In genomic region chr3:129101370-129102138, GRCh38 we compare ENCODE assay signal across 20 cellular contexts. TPM values are rescaled to one million over a fixed set of nuclear protein-coding genes. Genes with fewer than 3 reads are reported as not detected.
DNase-seq lines count a peak whose midpoint lies in the region; ATAC-seq and TF ChIP-seq lines count a peak whose summit lies in the region.
"Had no signal": no experiment of that assay in that cellular context is flagged by ENCODE, and none has a peak within 500 bp of the region (broad histone marks: within the 10 kb centered on the region; RNA-seq: fewer than 3 reads in every experiment).

No MANE protein-coding gene starts in this region.

- H3K27me3 ChIP-seq in tibial nerve, result no peaks in the 10 kb centered on the region
- H3K27me3 ChIP-seq: foreskin keratinocyte, MG63, upper lobe of left lung had no signal

- no peaks in the 10 kb centered on the region for H3K9me3 Mint-ChIP-seq in activated CD4-positive, alpha-beta T cell treated with anti-CD3 and anti-CD28 coated beads, Interleukin-2, amount 10 ng/mL, durations not matched to agents 7 days and 5 days
- peaks cover 3% of the 10 kb centered on the region for H3K9me3 Mint-ChIP-seq in activated CD8-positive, alpha-beta T cell treated with anti-CD3 and anti-CD28 coated beads for 36 hours
- peaks cover 4% of the 10 kb centered on the region for H3K9me3 Mint-ChIP-seq in progenitor cell of endocrine pancreas (ENCODE audit: low read depth)

- H3K4me1 ChIP-seq in tibial nerve, result peaks cover 0 to 6% (median 0%) of the 10 kb centered on the region in 4 donors
- H3K4me1 ChIP-seq: A549, foreskin keratinocyte had no signal

- H3K4me3 ChIP-seq in tibial nerve, result no peak overlapping the region
- H3K4me3 ChIP-seq: A549, lung, MG63, SK-N-MC, upper lobe of left lung had no signal

- WGBS in tibial nerve, 2 donors, result 82 to 88% methylated on average over 12 of the region's 12 CpGs

- no peak overlapping the region for H3K27ac ChIP-seq in tibial nerve
- H3K27ac ChIP-seq: A549, foreskin keratinocyte, SK-N-MC, upper lobe of left lung had no signal

- CTCF ChIA-PET in activated CD4-positive, alpha-beta T cell treated with anti-CD3 and anti-CD28 coated beads, Interleukin-2, amount 10 ng/mL, durations not matched to agents 7 days and 5 days (lab: Charles Lee), result interaction anchor here (0.9 to 4.2 kb wide), 4 partner anchors 17 to 130 kb away, joined by 3 to 22 read pairs (median 4); no protein-coding TSS in a partner anchor
- CTCF ChIA-PET in activated CD8-positive, alpha-beta T cell treated with anti-CD3 and anti-CD28 coated beads for 36 hours (lab: Charles Lee), result interaction anchor here (0.6 to 2.7 kb wide), 4 partner anchors 48 to 131 kb away, joined by 3 to 15 read pairs (median 3); no protein-coding TSS in a partner anchor

- peaks cover 0 to 47% (median 0%) of the 10 kb centered on the region in 3 donors for H3K36me3 ChIP-seq in tibial nerve

- no peaks in the 10 kb centered on the region for H3K27me3 Mint-ChIP-seq in activated CD4-positive, alpha-beta T cell treated with anti-CD3 and anti-CD28 coated beads, Interleukin-2, amount 10 ng/mL, durations not matched to agents 7 days and 5 days
- H3K27me3 Mint-ChIP-seq in activated CD8-positive, alpha-beta T cell treated with anti-CD3 and anti-CD28 coated beads for 36 hours, result no peaks in the 10 kb centered on the region
- H3K27me3 Mint-ChIP-seq in progenitor cell of endocrine pancreas, result no peaks in the 10 kb centered on the region

- ATAC-seq in activated CD8-positive, alpha-beta T cell treated with anti-CD3 and anti-CD28 coated beads for 36 hours, result no peak
- ATAC-seq in Right ventricle myocardium superior (ENCODE audit: poor library complexity) (peak; percentile 77), HG03571 (IDR thresholded peaks at IDR 0.05; ENCODE audit: unreplicated experiment) (no peak)
- ATAC-seq: A549, foreskin keratinocyte had no signal

- no peak for TF ChIP-seq CTCF in activated CD8-positive, alpha-beta T cell treated with anti-CD3 and anti-CD28 coated beads for 36 hours (IDR thresholded peaks at IDR 0.05)
- no peak for TF ChIP-seq CTCF in progenitor cell of endocrine pancreas (IDR thresholded peaks at IDR 0.05; ENCODE audit: unreplicated experiment)
- TF ChIP-seq CTCF in tibial nerve (IDR thresholded peaks at IDR 0.05), result no peak

- H3K36me3 Mint-ChIP-seq in activated CD4-positive, alpha-beta T cell treated with anti-CD3 and anti-CD28 coated beads, Interleukin-2, amount 10 ng/mL, durations not matched to agents 7 days and 5 days (ENCODE audit: low read depth), result peaks cover 45% of the 10 kb centered on the region
- peaks cover 48% of the 10 kb centered on the region for H3K36me3 Mint-ChIP-seq in activated CD8-positive, alpha-beta T cell treated with anti-CD3 and anti-CD28 coated beads for 36 hours (ENCODE audit: low read depth)
- H3K36me3 Mint-ChIP-seq in progenitor cell of endocrine pancreas (ENCODE audit: insufficient read depth), result peaks cover 8% of the 10 kb centered on the region

- H3K27ac Mint-ChIP-seq in activated CD4-positive, alpha-beta T cell treated with anti-CD3 and anti-CD28 coated beads, Interleukin-2, amount 10 ng/mL, durations not matched to agents 7 days and 5 days, result peak overlapping the region; percentile 54
- H3K27ac Mint-ChIP-seq in activated CD8-positive, alpha-beta T cell treated with anti-CD3 and anti-CD28 coated beads for 36 hours, result peak overlapping the region; percentile 65
- peak overlapping the region; percentile 19 for H3K27ac Mint-ChIP-seq in progenitor cell of endocrine pancreas

- H3K4me1 Mint-ChIP-seq in activated CD4-positive, alpha-beta T cell treated with anti-CD3 and anti-CD28 coated beads, Interleukin-2, amount 10 ng/mL, durations not matched to agents 7 days and 5 days, result peaks cover 46% of the 10 kb centered on the region
- peaks cover 70% of the 10 kb centered on the region for H3K4me1 Mint-ChIP-seq in activated CD8-positive, alpha-beta T cell treated with anti-CD3 and anti-CD28 coated beads for 36 hours (ENCODE audit: low read depth)
- peaks cover 9% of the 10 kb centered on the region for H3K4me1 Mint-ChIP-seq in progenitor cell of endocrine pancreas (ENCODE audit: low read depth)

- H3K4me3 Mint-ChIP-seq in activated CD4-positive, alpha-beta T cell treated with anti-CD3 and anti-CD28 coated beads, Interleukin-2, amount 10 ng/mL, durations not matched to agents 7 days and 5 days, result no peak overlapping the region
- no peak overlapping the region for H3K4me3 Mint-ChIP-seq in activated CD8-positive, alpha-beta T cell treated with anti-CD3 and anti-CD28 coated beads for 36 hours
- no peak overlapping the region for H3K4me3 Mint-ChIP-seq in progenitor cell of endocrine pancreas (ENCODE audit: low read depth)

- TF ChIP-seq EP300 in tibial nerve (IDR thresholded peaks at IDR 0.05), result no peak

- intact Hi-C loops in activated CD8-positive, alpha-beta T cell treated with anti-CD3 and anti-CD28 coated beads for 36 hours (cut with micrococcal nuclease), result no loop called here
- intact Hi-C loops in Right ventricle myocardium superior (cut with DNase I), result no loop called here

- TF ChIP-seq POLR2A in tibial nerve (IDR thresholded peaks at IDR 0.05), result no peak

- DNase-seq in activated CD4-positive, alpha-beta T cell treated with anti-CD3 and anti-CD28 coated beads, Interleukin-2, amount 10 ng/mL, durations not matched to agents 7 days and 5 days, result no peak
- no peak for DNase-seq in activated CD4-positive, alpha-beta T cell treated with anti-CD3 and anti-CD28 coated beads for 1 hour
- DNase-seq in activated CD8-positive, alpha-beta T cell treated with anti-CD3 and anti-CD28 coated beads for 36 hours, result no peak
- DNase-seq in Right ventricle myocardium superior, result no peak
- no peak for DNase-seq in progenitor cell of endocrine pancreas (ENCODE audit: low spot score, unreplicated experiment)
- no peak for DNase-seq in tibial nerve (ENCODE audit: low spot score in 2 of 2)
- DNase-seq in NOMO-1 (lab: John Stamatoyannopoulos, UW; ENCODE audit: unreplicated experiment in 2 of 2), result no peak
- DNase-seq: foreskin keratinocyte; MG63; NCI-H1930; NCI-H510A treated with DMSO at 0.1 percent for 48 hours; stimulated activated CD4-positive, alpha-beta T cell treated with anti-CD3 and anti-CD28 coated beads, Interleukin-4, amount 100 ng/mL, for 4 hours; upper lobe of left lung had no signal

- POLR2A ChIA-PET in activated CD4-positive, alpha-beta T cell treated with anti-CD3 and anti-CD28 coated beads, Interleukin-2, amount 10 ng/mL, durations not matched to agents 7 days and 5 days (lab: Charles Lee), result no interaction called here
- POLR2A ChIA-PET in activated CD8-positive, alpha-beta T cell treated with anti-CD3 and anti-CD28 coated beads for 36 hours (lab: Charles Lee), result interaction anchor here (0.6 to 15.3 kb wide), 7 partner anchors 16 to 108 kb away, joined by 3 to 163 read pairs (median 3); partner anchors contain the start of genes CFAP92, CNBP and RAB43

- H3K9me3 ChIP-seq in tibial nerve, result peaks cover 0 to 4% (median 0%) of the 10 kb centered on the region in 4 donors
- H3K9me3 ChIP-seq: A549, upper lobe of left lung had no signal

RNA-seq across cellular contexts. Expression of gene RAB43, which starts 20.1 kb away (rescaled TPM):
- 10 to 100 TPM; 52.0 to 59.1 TPM for total RNA-seq in activated CD4-positive, alpha-beta T cell treated with anti-CD3 and anti-CD28 coated beads, Interleukin-2, amount 10 ng/mL, durations not matched to agents 7 days and 5 days
- 10 to 100 TPM; 41.6 to 44.1 TPM for total RNA-seq in activated CD8-positive, alpha-beta T cell treated with anti-CD3 and anti-CD28 coated beads for 36 hours
- total RNA-seq in Right ventricle myocardium superior (5.1 TPM), progenitor cell of endocrine pancreas (23.8 and 24.3 TPM in 2 replicates), tibial nerve (10 to 100 TPM in 1 of 4 donors, 1 to 10 TPM in 3; 4.8 to 13.2 (median 8.6) TPM)

RNA-seq across cellular contexts. Expression of gene GP9, which starts 41.0 kb away (rescaled TPM):
- not detected for total RNA-seq in activated CD4-positive, alpha-beta T cell treated with anti-CD3 and anti-CD28 coated beads, Interleukin-2, amount 10 ng/mL, durations not matched to agents 7 days and 5 days
- not detected for total RNA-seq in activated CD8-positive, alpha-beta T cell treated with anti-CD3 and anti-CD28 coated beads for 36 hours
- total RNA-seq in Right ventricle myocardium superior (not detected), progenitor cell of endocrine pancreas (not detected in 2 replicates), tibial nerve (not detected)
- total RNA-seq: endothelial cell of umbilical vein, foreskin keratinocyte, H1, OCI-LY7 had no signal

RNA-seq across cellular contexts. Expression of gene ISY1, which starts 59.3 kb away (rescaled TPM):
- 10 to 100 TPM; 56.9 to 60.9 TPM for total RNA-seq in activated CD4-positive, alpha-beta T cell treated with anti-CD3 and anti-CD28 coated beads, Interleukin-2, amount 10 ng/mL, durations not matched to agents 7 days and 5 days
- 10 to 100 TPM; 66.7 to 68.5 TPM for total RNA-seq in activated CD8-positive, alpha-beta T cell treated with anti-CD3 and anti-CD28 coated beads for 36 hours
- total RNA-seq in Right ventricle myocardium superior (28.0 TPM), progenitor cell of endocrine pancreas (34.0 and 37.4 TPM in 2 replicates), tibial nerve (10 to 100 TPM in 3 of 4 donors, 1 to 10 TPM in 1; 9.8 to 20.9 (median 16.0) TPM)
